In genomic region chr21:45001134-45002095, GRCh38 we compare ENCODE assay signal across 10 cellular contexts.
DNase-seq lines count a peak whose midpoint lies in the region; ATAC-seq and TF ChIP-seq lines count a peak whose summit lies in the region.
"Had no signal": no experiment of that assay in that cellular context is flagged by ENCODE, and none has a peak within 500 bp of the region (broad histone marks: within the 10 kb centered on the region; RNA-seq: fewer than 3 reads in every experiment).

No MANE protein-coding gene starts in this region.

- H3K36me3 ChIP-seq in trophoblast cell (ENCODE audit: control insufficient read depth in 1 of 2, insufficient read depth in 2 of 2, low read length in 2 of 2) = no peaks in the 10 kb centered on the region

- no peak overlapping the region for H3K4me3 ChIP-seq in trophoblast cell (ENCODE audit: low read depth, low read length)

- H4K8ac ChIP-seq in trophoblast cell (ENCODE audit: low read depth, low read length) = no peak overlapping the region

- H3K79me2 ChIP-seq in trophoblast cell (ENCODE audit: control insufficient read depth, insufficient read depth, low read length, poor library complexity) = no peaks in the 10 kb centered on the region

- no peak overlapping the region for H2AFZ ChIP-seq in trophoblast cell (ENCODE audit: insufficient read depth, low read length, poor library complexity)

- no peak overlapping the region for H3K14ac ChIP-seq in trophoblast cell (ENCODE audit: low read length)

- no peak overlapping the region for H4K12ac ChIP-seq in trophoblast cell (ENCODE audit: low read depth, low read length)

- H3K4ac ChIP-seq in trophoblast cell (ENCODE audit: low read depth, low read length) = no peak overlapping the region

- peak overlapping the region; percentile 22 for H4K91ac ChIP-seq in trophoblast cell (ENCODE audit: low read depth, low read length)

- no peak overlapping the region for H3K23ac ChIP-seq in trophoblast cell (ENCODE audit: low read length)

- peaks cover 2 to 8% of the 10 kb centered on the region in 2 experiments for H3K4me1 ChIP-seq in trophoblast cell (ENCODE audit: control insufficient read depth in 1 of 2, insufficient read depth in 2 of 2, low read length in 2 of 2)

- peaks cover 2% of the 10 kb centered on the region for H3K9me3 ChIP-seq in trophoblast cell (ENCODE audit: insufficient read depth, low read depth, low read length)

- H3K9ac ChIP-seq in trophoblast cell (ENCODE audit: low read length) = no peak overlapping the region

- peak overlapping the region; percentile 61 for H3K27ac ChIP-seq in C4-2B
- H3K27ac ChIP-seq in trophoblast cell (ENCODE audit: low read depth, low read length) = no peak overlapping the region

- H3K79me1 ChIP-seq in trophoblast cell (ENCODE audit: low read length) = peaks cover 12% of the 10 kb centered on the region

- no peaks in the 10 kb centered on the region for H3K27me3 ChIP-seq in trophoblast cell (ENCODE audit: insufficient read depth, low read length)

- peak overlapping the region; percentile 55 for H2AK5ac ChIP-seq in trophoblast cell (ENCODE audit: low read length)

- no peak overlapping the region for H3K18ac ChIP-seq in trophoblast cell (ENCODE audit: low read length)

- peak; percentile 74 for DNase-seq in NCI-H226
- peak; percentile 87 for DNase-seq in fibroblast of gingiva (ENCODE audit: low read depth)
- no peak for DNase-seq in trophoblast cell
- no peak for DNase-seq in NCI-H2227 treated with DMSO at 0.1 percent for 48 hours (lab: John Stamatoyannopoulos, UW)
- DNase-seq in COLO829 (ENCODE audit: low spot score) = no peak
- DNase-seq in central memory CD4-positive, alpha-beta T cell = no peak
- DNase-seq: amniotic stem cell, NCI-H1417 had no signal

- no CpG with 5 or more reads among the region's 46 CpGs for WGBS in trophoblast cell (ENCODE audit: extremely low coverage, insufficient coverage, insufficient read length)

- H2BK120ac ChIP-seq in trophoblast cell (ENCODE audit: insufficient read depth, low read length, poor library complexity) = no peak overlapping the region

- no peak overlapping the region for H3K4me2 ChIP-seq in trophoblast cell (ENCODE audit: low read length)

- ATAC-seq in HG02870 (IDR thresholded peaks at IDR 0.05; ENCODE audit: unreplicated experiment) = no peak

- H2BK5ac ChIP-seq in trophoblast cell (ENCODE audit: low read depth, low read length, poor library complexity) = no peak overlapping the region

- no peak for TF ChIP-seq CTCF in C4-2B (conservative IDR thresholded peaks at IDR 0.05)

- peak overlapping the region; percentile 47 for H2BK12ac ChIP-seq in trophoblast cell (ENCODE audit: low read length)

Comparison
In these comparisons a context has a peak if more than half of its experiments do, and no peak if none do; other contexts are left out.
1. DNase-seq: peak in NCI-H226 (single experiment) and fibroblast of gingiva (single experiment); none in trophoblast cell (0 of 2), NCI-H2227 treated with DMSO at 0.1 percent for 48 hours (single experiment), COLO829 (single experiment) and central memory CD4-positive, alpha-beta T cell (single experiment).